In genomic region chr20:13263451-13263850, GRCh38 we compare ENCODE assay signal across 22 cellular contexts. TPM values are rescaled to one million over a fixed set of nuclear protein-coding genes. Genes with fewer than 3 reads are reported as not detected.
"Had no signal": no experiment of that assay in that cellular context is flagged by ENCODE, and none has a peak within 500 bp of the region (broad histone marks: within the 10 kb centered on the region; RNA-seq: fewer than 3 reads in every experiment).

No MANE protein-coding gene starts in this region.

- H3K36me3 ChIP-seq: MG63 had no signal

- ATAC-seq: activated CD4-positive, CD25-positive, alpha-beta regulatory T cell treated with anti-CD3 and anti-CD28 coated beads, Interleukin-2, amount 50 U/mL, for 24 hours; activated CD8-positive, alpha-beta T cell treated with anti-CD3 and anti-CD28 coated beads for 36 hours; activated T-cell treated with anti-CD3 and anti-CD28 coated beads, Interleukin-2, amount 50 U/mL, for 72 hours; Panc1 had no signal

- H3K9ac ChIP-seq: KMS-11 had no signal

- H3K9me3 Mint-ChIP-seq: activated CD8-positive, alpha-beta T cell treated with anti-CD3 and anti-CD28 coated beads for 36 hours; activated T-cell treated with anti-CD3 and anti-CD28 coated beads, Interleukin-2, amount 50 U/mL, for 72 hours; activated T-helper 2 cell treated with anti-CD3 and anti-CD28 coated beads, Interferon-gamma antibody, Interleukin-2, Interleukin-4, amounts not matched to agents 10 μg/mL and 5 μg/mL and 100 μg/mL, durations not matched to agents 14 hours and 24 hours and 36 hours; T-helper 1 cell treated with Interleukin-12 subunit alpha and Interleukin-12 subunit beta and Interleukin-4 antibody, amounts not matched to agents 30 μg/mL and 1 μg/mL, for 36 hours had no signal

- H3K27ac ChIP-seq: KMS-11 had no signal

- H3K9me3 ChIP-seq: MG63 had no signal

- H3K27ac Mint-ChIP-seq: activated CD8-positive, alpha-beta T cell treated with anti-CD3 and anti-CD28 coated beads for 36 hours; activated T-cell treated with anti-CD3 and anti-CD28 coated beads, Interleukin-2, amount 50 U/mL, for 72 hours; activated T-helper 2 cell treated with anti-CD3 and anti-CD28 coated beads, Interferon-gamma antibody, Interleukin-2, Interleukin-4, amounts not matched to agents 10 μg/mL and 5 μg/mL and 100 μg/mL, durations not matched to agents 14 hours and 24 hours and 36 hours; T-helper 1 cell treated with Interleukin-12 subunit alpha and Interleukin-12 subunit beta and Interleukin-4 antibody, amounts not matched to agents 30 μg/mL and 1 μg/mL, for 36 hours had no signal

- H3K27me3 Mint-ChIP-seq: activated CD8-positive, alpha-beta T cell treated with anti-CD3 and anti-CD28 coated beads for 36 hours had no signal

- H3K27me3 ChIP-seq: MG63 had no signal

- DNase-seq: activated CD4-positive, alpha-beta T cell treated with anti-CD3 and anti-CD28 coated beads for 4 hours; activated CD8-positive, alpha-beta memory T cell treated with anti-CD3 and anti-CD28 coated beads, Interleukin-2, amount 50 U/mL, for 4 hours; activated CD8-positive, alpha-beta T cell treated with anti-CD3 and anti-CD28 coated beads for 36 hours; activated gamma-delta T cell treated with Interleukin-2 at 50 U/mL for 16 hours; activated naive CD4-positive, alpha-beta T cell treated with anti-CD3 and anti-CD28 coated beads, Interleukin-2, amount 50 U/mL, for 16 hours; activated T-cell treated with anti-CD3 and anti-CD28 coated beads, Interleukin-2, amount 50 U/mL, for 72 hours; aorta; central memory CD4-positive, alpha-beta T cell; MV-4-11; NCI-H1417 treated with DMSO at 0.1 percent for 48 hours; NCI-H345; NCI-H510A; NCI-H526 treated with DMSO at 0.1 percent for 48 hours; NK-92 treated with Interleukin-12 subunit alpha and Interleukin-12 subunit beta, amount 100 ng/mL, for 24 hours; OCI-M1 had no signal

- H3K4me3 Mint-ChIP-seq: activated CD8-positive, alpha-beta T cell treated with anti-CD3 and anti-CD28 coated beads for 36 hours; activated T-cell treated with anti-CD3 and anti-CD28 coated beads, Interleukin-2, amount 50 U/mL, for 72 hours; T-helper 1 cell treated with Interleukin-12 subunit alpha and Interleukin-12 subunit beta and Interleukin-4 antibody, amounts not matched to agents 30 μg/mL and 1 μg/mL, for 36 hours had no signal

- H3K4me3 ChIP-seq: MG63 had no signal

RNA-seq across cellular contexts. Expression of gene ISM1, which starts 42.4 kb away (rescaled TPM):
- total RNA-seq: bronchial epithelial cell had no signal
